ENCODE assay signal across 12 cellular contexts in the genomic region with DNA sequence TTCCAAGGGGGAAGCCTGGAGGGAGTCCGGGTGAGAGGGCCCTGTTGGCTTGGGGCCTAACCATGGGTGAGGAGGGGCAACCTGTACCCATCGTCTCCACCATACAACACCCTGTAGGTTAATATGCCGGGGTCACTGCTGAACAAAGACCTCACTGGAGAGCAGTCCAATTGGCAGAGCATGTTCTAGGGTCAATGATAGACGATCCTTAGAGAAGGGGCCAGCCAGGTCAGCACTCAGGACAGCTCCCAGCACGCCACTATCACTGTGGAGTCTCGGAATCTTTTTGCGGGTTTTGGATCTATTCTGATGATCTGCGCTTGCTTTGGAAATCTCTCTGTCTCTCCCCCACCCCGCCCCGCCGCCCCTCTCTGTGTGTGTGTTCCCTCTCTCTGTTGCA.
A peak's percentile ranks its signal among the peaks of the same experiment; 100 is the strongest.
DNase-seq lines count a peak whose midpoint lies in the region; ATAC-seq and TF ChIP-seq lines count a peak whose summit lies in the region.
"Had no signal": no experiment of that assay in that cellular context is flagged by ENCODE, and none has a peak within 500 bp of the region (broad histone marks: within the 10 kb centered on the region; RNA-seq: fewer than 3 reads in every experiment).

No MANE protein-coding gene starts in this region.

- no peak overlapping the region for H4K91ac ChIP-seq in mesenchymal stem cell (ENCODE audit: low read length)

- no peak overlapping the region for H3K9ac ChIP-seq in mesenchymal stem cell (ENCODE audit: low read length)

- H3K23ac ChIP-seq in mesenchymal stem cell (ENCODE audit: low read length in 2 of 2): no peak overlapping the region

- H2AFZ ChIP-seq in mesenchymal stem cell (ENCODE audit: low read depth, low read length): no peak overlapping the region

- TF ChIP-seq EP300 in tibial nerve (IDR thresholded peaks at IDR 0.05): no peak

- no peak overlapping the region for H3K27ac ChIP-seq in mesenchymal stem cell (ENCODE audit: low read length, poor library complexity, severe bottlenecking)
- H3K27ac ChIP-seq in tibial nerve: no peak overlapping the region
- H3K27ac ChIP-seq: epithelial cell of prostate had no signal

- no peak overlapping the region for H2BK120ac ChIP-seq in mesenchymal stem cell (ENCODE audit: low read depth, low read length)

- no peak overlapping the region for H3K18ac ChIP-seq in mesenchymal stem cell (ENCODE audit: low read depth in 1 of 2, low read length in 2 of 2)

- no peak overlapping the region for H3K4ac ChIP-seq in mesenchymal stem cell (ENCODE audit: low read depth in 1 of 2, low read length in 2 of 2)

- peak overlapping the region; percentile 55 for H2BK15ac ChIP-seq in mesenchymal stem cell (ENCODE audit: low read depth, poor library complexity, severe bottlenecking)

- no peak for ATAC-seq in GM19324 (IDR thresholded peaks at IDR 0.05; ENCODE audit: low FRiP score, unreplicated experiment)
- ATAC-seq: activated T-cell treated with anti-CD3 and anti-CD28 coated beads, Interleukin-2, amount 50 U/mL, for 72 hours; mucosa of descending colon had no signal

- H2BK5ac ChIP-seq in mesenchymal stem cell (ENCODE audit: low read depth, low read length, poor library complexity, severe bottlenecking): no peak overlapping the region

- no peak overlapping the region for H3K4me2 ChIP-seq in mesenchymal stem cell (ENCODE audit: low read length, poor library complexity, severe bottlenecking)

- no peak overlapping the region for H3K14ac ChIP-seq in mesenchymal stem cell (ENCODE audit: low read length in 2 of 2)

- H2BK12ac ChIP-seq in mesenchymal stem cell (ENCODE audit: low read length in 2 of 2): no peak overlapping the region

- no peak overlapping the region for H4K8ac ChIP-seq in mesenchymal stem cell (ENCODE audit: low read length)

- H3K9me3 ChIP-seq in mesenchymal stem cell (ENCODE audit: control insufficient read depth, low read length): no peaks in the 10 kb centered on the region
- H3K9me3 ChIP-seq in tibial nerve: no peaks in the 10 kb centered on the region
- H3K9me3 ChIP-seq: mucosa of descending colon had no signal

- no peaks in the 10 kb centered on the region for H3K79me1 ChIP-seq in mesenchymal stem cell (replicated peaks; ENCODE audit: low read length, poor library complexity, severe bottlenecking)

- DNase-seq in ELF-1 (ENCODE audit: low read depth, low spot score) (peak; percentile 33), OCI-M1 (lab: John Stamatoyannopoulos, UW) (peak; percentile 0), choroid plexus epithelial cell (ENCODE audit: low read depth) (peak; percentile 4), mesenchymal stem cell (peak; percentile 10), tibial nerve (ENCODE audit: low spot score in 2 of 2) (no peak)
- DNase-seq in effector CD8-positive, alpha-beta T cell (lab: John Stamatoyannopoulos, UW): no peak
- no peak for DNase-seq in activated CD4-positive, alpha-beta T cell treated with anti-CD3 and anti-CD28 coated beads, Interleukin-2, amount 50 U/mL, for 4 hours
- DNase-seq: activated CD4-positive, CD25-positive, alpha-beta regulatory T cell treated with anti-CD3 and anti-CD28 coated beads, Interleukin-2, amount 50 U/mL, for 72 hours; activated T-cell treated with anti-CD3 and anti-CD28 coated beads, Interleukin-2, amount 50 U/mL, for 72 hours; mucosa of descending colon had no signal

- H3K4me1 ChIP-seq in mesenchymal stem cell (ENCODE audit: control insufficient read depth, insufficient read depth, low read depth, low read length) (no peaks in the 10 kb centered on the region), tibial nerve (no peaks in the 10 kb centered on the region)

- no peak overlapping the region for H3K4me3 ChIP-seq in choroid plexus epithelial cell (ENCODE audit: low read depth, low read length)
- no peak overlapping the region for H3K4me3 ChIP-seq in mesenchymal stem cell (ENCODE audit: insufficient read depth in 1 of 2, low read depth in 1 of 2, low read length in 2 of 2)
- no peak overlapping the region for H3K4me3 ChIP-seq in tibial nerve
- H3K4me3 ChIP-seq: mucosa of descending colon had no signal

- 36% methylated on average over 10 of the region's 11 CpGs for WGBS in mesenchymal stem cell
- WGBS in tibial nerve, 2 donors: 26 to 34% methylated on average over 10 to 11 of the region's 11 CpGs

- no peaks in the 10 kb centered on the region for H3K36me3 ChIP-seq in mesenchymal stem cell (ENCODE audit: control insufficient read depth in 1 of 2, insufficient read depth in 2 of 2, low read depth in 1 of 2, low read length in 2 of 2)
- no peaks in the 10 kb centered on the region for H3K36me3 ChIP-seq in tibial nerve

- TF ChIP-seq CTCF in choroid plexus epithelial cell (conservative IDR thresholded peaks at IDR 0.05; ENCODE audit: low read depth, low read length) (no peak), tibial nerve (IDR thresholded peaks at IDR 0.05) (no peak)

- no peak overlapping the region for H2AK5ac ChIP-seq in mesenchymal stem cell (ENCODE audit: low read length, severe bottlenecking)

- TF ChIP-seq POLR2A in tibial nerve (IDR thresholded peaks at IDR 0.05): no peak

- H3K27me3 ChIP-seq in mesenchymal stem cell (ENCODE audit: control insufficient read depth in 1 of 2, insufficient read depth in 1 of 2, low read length in 2 of 2) (peaks cover 14 to 31% of the 10 kb centered on the region in 2 experiments), tibial nerve (peaks cover 0 to 6% of the 10 kb centered on the region in 2 donors)

Comparison
In these comparisons a context has a peak if more than half of its experiments do, and no peak if none do; other contexts are left out.
1. DNase-seq: peak in ELF-1 (single experiment), OCI-M1 (single experiment), choroid plexus epithelial cell (single experiment) and mesenchymal stem cell (single experiment); none in tibial nerve (0 of 2), effector CD8-positive, alpha-beta T cell (single experiment) and activated CD4-positive, alpha-beta T cell treated with anti-CD3 and anti-CD28 coated beads, Interleukin-2, amount 50 U/mL, for 4 hours (0 of 2).